ENCODE assay signal across 5 cellular contexts in genomic region chr13:76959686-76960085, GRCh38. TPM values are rescaled to one million over a fixed set of nuclear protein-coding genes. Genes with fewer than 3 reads are reported as not detected.
"Had no signal": no experiment of that assay in that cellular context is flagged by ENCODE, and none has a peak within 500 bp of the region (broad histone marks: within the 10 kb centered on the region; RNA-seq: fewer than 3 reads in every experiment).

No MANE protein-coding gene starts in this region.

RNA-seq across cellular contexts. Expression of gene ACOD1, which starts 11.4 kb away (rescaled TPM):
- total RNA-seq: GM23248, H4, H7, HT-29, IMR-90 had no signal
- polyA plus RNA-seq: GM23248, IMR-90 had no signal
